ENCODE assay signal across 19 cellular contexts in the genomic region with DNA sequence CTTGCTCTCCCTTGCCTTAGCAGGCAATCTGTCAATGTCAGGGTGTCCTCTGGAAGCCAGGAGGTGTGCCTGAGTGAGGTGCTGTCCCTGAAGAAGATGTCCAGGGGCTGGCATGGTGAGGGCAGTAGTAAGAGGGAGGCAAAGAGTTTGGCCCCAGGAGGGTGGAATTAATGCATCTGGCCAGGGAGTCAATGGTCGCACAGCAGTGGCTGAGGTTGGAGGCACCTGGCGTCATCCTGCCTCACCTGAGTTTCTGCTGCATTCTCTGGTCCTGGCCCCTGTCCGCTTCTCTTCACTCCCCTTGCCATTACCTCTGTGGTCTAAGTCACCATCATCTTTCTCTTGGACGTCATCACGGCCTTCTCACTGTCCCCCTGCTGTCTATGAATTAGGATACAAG.
"Had no signal": no experiment of that assay in that cellular context is flagged by ENCODE, and none has a peak within 500 bp of the region (broad histone marks: within the 10 kb centered on the region; RNA-seq: fewer than 3 reads in every experiment).

No MANE protein-coding gene starts in this region.

- H3K9me3 ChIP-seq: esophagus muscularis mucosa, gastrocnemius medialis, left ventricle myocardium inferior, prostate gland, testis, tibial nerve, upper lobe of right lung, vagina had no signal

- H3K27me3 ChIP-seq: esophagus muscularis mucosa, gastrocnemius medialis, neural progenitor cell, testis, tibial nerve, upper lobe of right lung, vagina had no signal

- H3K4me3 Mint-ChIP-seq: effector memory CD8-positive, alpha-beta T cell; natural killer cell treated with Interleukin-12 subunit alpha and Interleukin-12 subunit beta and Interleukin-15 and Interleukin-18, amount 100 ng/mL, for 72 hours; neural progenitor cell; stimulated activated effector memory CD8-positive, alpha-beta T cell treated with anti-CD3 and anti-CD28 coated beads, Interleukin-12 subunit alpha, Interleukin-12 subunit beta, amount 100 ng/mL, for 72 hours had no signal

- H3K27ac Mint-ChIP-seq: effector memory CD8-positive, alpha-beta T cell; immature natural killer cell; natural killer cell treated with Interleukin-12 subunit alpha and Interleukin-12 subunit beta and Interleukin-15 and Interleukin-18, amount 100 ng/mL, for 72 hours; neural progenitor cell; stimulated activated effector memory CD8-positive, alpha-beta T cell treated with anti-CD3 and anti-CD28 coated beads, Interleukin-12 subunit alpha, Interleukin-12 subunit beta, amount 100 ng/mL, for 72 hours had no signal

- ATAC-seq: effector memory CD8-positive, alpha-beta T cell; stimulated activated naive CD8-positive, alpha-beta T cell treated with anti-CD3 and anti-CD28 coated beads, Interleukin-15, Interleukin-2, amounts not matched to agents 100 U/mL and 50 U/mL, for 24 hours had no signal

- H3K27ac ChIP-seq: epithelial cell of prostate, esophagus muscularis mucosa, gastrocnemius medialis, left ventricle myocardium inferior, neural progenitor cell, parathyroid adenoma, prostate gland, testis, upper lobe of right lung, vagina had no signal

- H2AFZ ChIP-seq: neural progenitor cell, parathyroid adenoma had no signal

- H3K36me3 ChIP-seq: esophagus muscularis mucosa, gastrocnemius medialis, left ventricle myocardium inferior, neural progenitor cell, prostate gland, tibial nerve, upper lobe of right lung, vagina had no signal

- H3K4me1 Mint-ChIP-seq: stimulated activated effector memory CD8-positive, alpha-beta T cell treated with anti-CD3 and anti-CD28 coated beads, Interleukin-12 subunit alpha, Interleukin-12 subunit beta, amount 100 ng/mL, for 72 hours had no signal

- H3K36me3 Mint-ChIP-seq: immature natural killer cell; natural killer cell treated with Interleukin-12 subunit alpha and Interleukin-12 subunit beta and Interleukin-15 and Interleukin-18, amount 100 ng/mL, for 72 hours; neural progenitor cell; stimulated activated effector memory CD8-positive, alpha-beta T cell treated with anti-CD3 and anti-CD28 coated beads, Interleukin-12 subunit alpha, Interleukin-12 subunit beta, amount 100 ng/mL, for 72 hours had no signal

- H3K4me3 ChIP-seq: esophagus muscularis mucosa, gastrocnemius medialis, left ventricle myocardium inferior, lung, neural progenitor cell, prostate gland, testis, tibial nerve, upper lobe of right lung, vagina had no signal

- H3K9me3 Mint-ChIP-seq: effector memory CD8-positive, alpha-beta T cell; natural killer cell treated with Interleukin-12 subunit alpha and Interleukin-12 subunit beta and Interleukin-15 and Interleukin-18, amount 100 ng/mL, for 72 hours; stimulated activated effector memory CD8-positive, alpha-beta T cell treated with anti-CD3 and anti-CD28 coated beads, Interleukin-12 subunit alpha, Interleukin-12 subunit beta, amount 100 ng/mL, for 72 hours had no signal

- H3K4me2 ChIP-seq: neural progenitor cell had no signal

- H3K9ac ChIP-seq: neural progenitor cell, parathyroid adenoma had no signal

- H3K4me1 ChIP-seq: esophagus muscularis mucosa, gastrocnemius medialis, left ventricle myocardium inferior, neural progenitor cell, parathyroid adenoma, prostate gland, testis, upper lobe of right lung, vagina had no signal

- DNase-seq: cortex of kidney; effector memory CD8-positive, alpha-beta T cell; midbrain had no signal
